Comparison of ENCODE assay signal across 8 cellular contexts in the genomic region with DNA sequence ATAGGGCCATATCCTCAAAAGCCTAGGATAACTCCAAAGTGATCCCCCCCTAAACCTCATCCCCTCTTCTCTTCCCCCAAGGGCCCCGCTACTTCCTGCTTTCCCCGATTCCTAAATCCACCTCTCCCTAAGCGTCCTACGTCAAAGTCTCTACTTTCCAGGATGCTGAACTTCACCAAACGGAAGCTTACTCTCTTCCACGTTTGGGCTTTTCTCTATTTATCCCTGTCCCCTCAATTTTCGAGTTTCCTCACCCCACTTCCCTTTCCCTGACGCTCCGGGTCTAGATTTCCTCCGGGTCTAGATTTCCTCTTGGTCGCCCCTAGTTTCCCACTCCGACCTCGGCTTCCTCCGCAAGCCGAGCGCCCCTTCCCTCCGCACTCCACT. TPM values are rescaled to one million over a fixed set of nuclear protein-coding genes. Genes with fewer than 3 reads are reported as not detected.
DNase-seq lines count a peak whose midpoint lies in the region; TF ChIP-seq lines count a peak whose summit lies in the region.

No MANE protein-coding gene starts in this region.

- no peaks in the 10 kb centered on the region for H3K27me3 ChIP-seq in cardiac muscle cell

- peak; percentile 32 for DNase-seq in AG08396 (ENCODE audit: low spot score)
- DNase-seq in HCEC 1CT = peak; percentile 44
- no peak for DNase-seq in activated CD4-positive, alpha-beta memory T cell treated with anti-CD3 and anti-CD28 coated beads for 36 hours
- DNase-seq in cardiac muscle cell (ENCODE audit: low read depth in 1 of 2, low spot score in 1 of 2) = peak in 1 of 2 donors; percentile 43
- DNase-seq in putamen (ENCODE audit: low spot score) = peak; percentile 38
- no peak for DNase-seq in GM20000 (ENCODE audit: low spot score)
- DNase-seq in NCI-H510A treated with DMSO at 0.1 percent for 48 hours (lab: John Stamatoyannopoulos, UW) = no peak
- no peak for DNase-seq in NCI-H1048 (lab: John Stamatoyannopoulos, UW)

- peak overlapping the region; percentile 99 for H3K4me3 ChIP-seq in cardiac muscle cell

- no peak for TF ChIP-seq CTCF in cardiac muscle cell (IDR thresholded peaks at IDR 0.05; ENCODE audit: low read depth, low read length)
- no peak for TF ChIP-seq CTCF in GM20000 (IDR thresholded peaks at IDR 0.05; ENCODE audit: extremely low read depth, missing control alignments)

- no peaks in the 10 kb centered on the region for H3K9me3 Mint-ChIP-seq in activated CD4-positive, alpha-beta memory T cell treated with anti-CD3 and anti-CD28 coated beads for 36 hours

- POLR2A ChIA-PET in activated CD4-positive, alpha-beta memory T cell treated with anti-CD3 and anti-CD28 coated beads for 36 hours (lab: Charles Lee) = interaction anchor here (1.2 to 1.7 kb wide), 2 partner anchors 15 to 39 kb away, joined by 5 to 20 read pairs; partner anchors contain the start of gene RNU2-63P

- CTCF ChIA-PET in activated CD4-positive, alpha-beta memory T cell treated with anti-CD3 and anti-CD28 coated beads for 36 hours (lab: Charles Lee) = interaction anchor here (0.8 to 1.7 kb wide), 3 partner anchors 21 to 105 kb away, joined by 3 to 12 read pairs (median 7); no protein-coding TSS in a partner anchor

- H3K4me1 Mint-ChIP-seq in activated CD4-positive, alpha-beta memory T cell treated with anti-CD3 and anti-CD28 coated beads for 36 hours (ENCODE audit: low read depth) = peaks cover 50% of the 10 kb centered on the region

- peak overlapping the region; percentile 89 for H3K4me3 Mint-ChIP-seq in activated CD4-positive, alpha-beta memory T cell treated with anti-CD3 and anti-CD28 coated beads for 36 hours

- H3K27ac Mint-ChIP-seq in activated CD4-positive, alpha-beta memory T cell treated with anti-CD3 and anti-CD28 coated beads for 36 hours = peak overlapping the region; percentile 96

- peaks cover 19% of the 10 kb centered on the region for H3K36me3 Mint-ChIP-seq in activated CD4-positive, alpha-beta memory T cell treated with anti-CD3 and anti-CD28 coated beads for 36 hours

- peak overlapping the region; percentile 96 for H3K27ac ChIP-seq in cardiac muscle cell

- H3K27me3 Mint-ChIP-seq in activated CD4-positive, alpha-beta memory T cell treated with anti-CD3 and anti-CD28 coated beads for 36 hours = no peaks in the 10 kb centered on the region

- H3K4me1 ChIP-seq in cardiac muscle cell (ENCODE audit: low read depth) = peaks cover 21% of the 10 kb centered on the region

- H3K36me3 ChIP-seq in cardiac muscle cell = peaks cover 2% of the 10 kb centered on the region

- H3K9me3 ChIP-seq in cardiac muscle cell (ENCODE audit: low read depth) = no peaks in the 10 kb centered on the region

- intact Hi-C loops in activated CD4-positive, alpha-beta memory T cell treated with anti-CD3 and anti-CD28 coated beads for 36 hours (cut with micrococcal nuclease) = loop anchor here (1.0 kb wide), 1 partner anchor 39 kb away; the partner anchor contains the start of gene RNU2-63P

RNA-seq across cellular contexts. Expression of gene KRCC1, which starts 0.5 kb away (rescaled TPM):
- 10 to 100 TPM; 10.6 to 11.0 TPM for total RNA-seq in activated CD4-positive, alpha-beta memory T cell treated with anti-CD3 and anti-CD28 coated beads for 36 hours
- 26.6 and 26.7 TPM in 2 replicates for total RNA-seq in cardiac muscle cell
- 26.5 and 29.5 TPM in 2 replicates for polyA plus RNA-seq in cardiac muscle cell

RNA-seq across cellular contexts. Expression of gene SMYD1, which starts 12.6 kb away (rescaled TPM):
- not detected for total RNA-seq in activated CD4-positive, alpha-beta memory T cell treated with anti-CD3 and anti-CD28 coated beads for 36 hours
- 289 and 375 TPM in 2 replicates for total RNA-seq in cardiac muscle cell
- polyA plus RNA-seq in cardiac muscle cell = 211 and 303 TPM in 2 replicates

RNA-seq across cellular contexts. Expression of gene RNU2-63P, which starts 38.7 kb away (rescaled TPM):
- 10 to 100 TPM; 14.4 to 25.7 TPM for total RNA-seq in activated CD4-positive, alpha-beta memory T cell treated with anti-CD3 and anti-CD28 coated beads for 36 hours
- not detected in 2 replicates for total RNA-seq in cardiac muscle cell
- 1.7 TPM in 1 of 2 replicates, not detected in the other for polyA plus RNA-seq in cardiac muscle cell

Comparison
In these comparisons a context has a peak if more than half of its experiments do, and no peak if none do; other contexts are left out.
1. DNase-seq: peak in AG08396 (single experiment), HCEC 1CT (single experiment) and putamen (single experiment); none in activated CD4-positive, alpha-beta memory T cell treated with anti-CD3 and anti-CD28 coated beads for 36 hours (single experiment), GM20000 (single experiment), NCI-H510A treated with DMSO at 0.1 percent for 48 hours (single experiment) and NCI-H1048 (single experiment).
2. RNA of gene SMYD1, which starts 12.6 kb away (total RNA-seq): 289 to 375 TPM in cardiac muscle cell; not detected in activated CD4-positive, alpha-beta memory T cell treated with anti-CD3 and anti-CD28 coated beads for 36 hours; every median in the first group is over 100 times any median in the second.
3. RNA of gene RNU2-63P, which starts 38.7 kb away (total RNA-seq): 14.4 to 25.7 TPM in activated CD4-positive, alpha-beta memory T cell treated with anti-CD3 and anti-CD28 coated beads for 36 hours; not detected in cardiac muscle cell; every median in the first group is over 10 times any median in the second.